In the genomic region with DNA sequence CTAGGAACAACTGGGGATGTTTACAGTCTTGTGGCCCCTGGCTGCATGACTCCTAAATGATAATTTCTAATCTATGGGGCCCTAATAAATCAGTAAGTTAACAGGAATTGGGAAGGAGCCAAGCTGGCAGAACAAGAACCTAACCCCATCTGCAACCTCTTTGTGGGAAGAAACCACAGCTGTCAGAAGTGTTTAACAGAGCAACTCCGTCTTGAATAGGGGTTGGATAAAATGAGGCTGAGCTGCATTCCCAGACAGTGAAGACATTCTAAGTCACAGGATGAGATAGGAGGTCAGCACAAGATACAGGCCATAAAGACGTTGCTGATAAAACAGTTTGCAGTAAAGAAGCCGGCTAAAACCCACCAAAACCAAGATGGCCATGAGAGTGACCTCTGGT, we compare ENCODE assay signal across 8 cellular contexts. TPM values are rescaled to one million over a fixed set of nuclear protein-coding genes. Genes with fewer than 3 reads are reported as not detected.
DNase-seq lines count a peak whose midpoint lies in the region; TF ChIP-seq lines count a peak whose summit lies in the region.
"Not testable (repeated sequence)": the region's sequence is repeated elsewhere in the genome, so short reads cannot be mapped to it uniquely, and the experiment has no call there.

No MANE protein-coding gene starts in this region.

- H4K5ac ChIP-seq in mesendoderm (ENCODE audit: low read length), result not testable (repeated sequence)

- not testable (repeated sequence) for H3K9me3 ChIP-seq in endodermal cell (ENCODE audit: control insufficient read depth, low read length)

- peaks cover 26% of the 10 kb centered on the region for H3K9me3 Mint-ChIP-seq in endodermal cell

- H3K36me3 Mint-ChIP-seq in endodermal cell (ENCODE audit: low read depth), result peaks cover 23% of the 10 kb centered on the region

- not testable (repeated sequence) for TF ChIP-seq CTCF in AG04449 (IDR thresholded peaks at IDR 0.05; ENCODE audit: insufficient read depth, low read length, missing control alignments); endodermal cell (conservative IDR thresholded peaks at IDR 0.05); fibroblast of villous mesenchyme (IDR thresholded peaks at IDR 0.05; ENCODE audit: insufficient read depth, low read depth, low read length); retinal pigment epithelial cell (conservative IDR thresholded peaks at IDR 0.05; ENCODE audit: low read depth, low read length)

- not testable (repeated sequence) for H3K4me3 ChIP-seq in AG04449 (ENCODE audit: low read depth, low read length); fibroblast of villous mesenchyme (ENCODE audit: low read depth, low read length); mesendoderm (ENCODE audit: low read length); retinal pigment epithelial cell (ENCODE audit: low read length)
- H3K4me3 ChIP-seq in endodermal cell (ENCODE audit: low read length), result peak overlapping the region; percentile 56

- H3K36me3 ChIP-seq in endodermal cell (ENCODE audit: control insufficient read depth, insufficient read depth, low read length); mesendoderm (ENCODE audit: control insufficient read depth, insufficient read depth, low read length): not testable (repeated sequence)

- H4K8ac ChIP-seq in mesendoderm (ENCODE audit: low read depth, low read length), result not testable (repeated sequence)

- H2BK120ac ChIP-seq in mesendoderm (ENCODE audit: low read depth, low read length), result not testable (repeated sequence)

- not testable (repeated sequence) for H3K4me1 Mint-ChIP-seq in endodermal cell

- peak overlapping the region; percentile 72 for H3K27ac ChIP-seq in endodermal cell (ENCODE audit: low read depth, low read length)
- not testable (repeated sequence) for H3K27ac ChIP-seq in mesendoderm (ENCODE audit: low read depth, low read length)

- WGBS in endodermal cell (ENCODE audit: insufficient coverage in 1 of 2, insufficient read length in 1 of 2), 2 experiments, result 65 to 78% methylated on average over 3 of the region's 3 CpGs
- WGBS in mesendoderm (ENCODE audit: extremely low coverage, insufficient coverage, low lambda C conversion rate), result no CpG with 5 or more reads among the region's 3 CpGs

- H3K79me2 ChIP-seq in mesendoderm (ENCODE audit: control insufficient read depth, insufficient read depth, low read length), result peaks cover 25% of the 10 kb centered on the region

- H3K56ac ChIP-seq in mesendoderm (ENCODE audit: low read length), result not testable (repeated sequence)

- not testable (repeated sequence) for H3K4ac ChIP-seq in mesendoderm (ENCODE audit: low read depth, low read length)

- not testable (repeated sequence) for H3K23ac ChIP-seq in mesendoderm (ENCODE audit: low read length)

- not testable (repeated sequence) for H2BK5ac ChIP-seq in mesendoderm (ENCODE audit: low read length)

- CTCF ChIA-PET in AG04449 (lab: Yijun Ruan, JAX), result interaction anchor here (0.9 to 1.5 kb wide), 2 partner anchors 10 to 12 kb away, joined by 4 to 5 read pairs; no protein-coding TSS in a partner anchor

- not testable (repeated sequence) for H3K27me3 ChIP-seq in endodermal cell (ENCODE audit: control insufficient read depth, insufficient read depth, low read length, poor library complexity, severe bottlenecking); mesendoderm (ENCODE audit: insufficient read depth, low read length, poor library complexity)

- H3K4me1 ChIP-seq in endodermal cell (ENCODE audit: control insufficient read depth, insufficient read depth, low read length); mesendoderm (ENCODE audit: control insufficient read depth, low read depth, low read length): not testable (repeated sequence)

- not testable (repeated sequence) for H2BK15ac ChIP-seq in mesendoderm (replicated peaks; ENCODE audit: low read depth)

- H2AK5ac ChIP-seq in mesendoderm (ENCODE audit: low read length), result not testable (repeated sequence)

- not testable (repeated sequence) for H3K4me2 ChIP-seq in mesendoderm (ENCODE audit: low read length)

- H3K9ac ChIP-seq in endodermal cell (ENCODE audit: extremely low read depth, low read length, poor library complexity, severe bottlenecking), result peak overlapping the region; percentile 73
- not testable (repeated sequence) for H3K9ac ChIP-seq in mesendoderm (ENCODE audit: low read length)

- POLR2A ChIA-PET in AG04449 (lab: Yijun Ruan, JAX), result not testable (repeated sequence)

- not testable (repeated sequence) for H3K4me3 Mint-ChIP-seq in endodermal cell

- not testable (repeated sequence) for H3K27ac Mint-ChIP-seq in endodermal cell

- H3K27me3 Mint-ChIP-seq in endodermal cell (ENCODE audit: insufficient read depth), result not testable (repeated sequence)

- not testable (repeated sequence) for H3K18ac ChIP-seq in mesendoderm (ENCODE audit: low read length)

- not testable (repeated sequence) for H3K79me1 ChIP-seq in mesendoderm (ENCODE audit: low read length)

- peak; percentile 33 for DNase-seq in AG04449 (ENCODE audit: low read depth, low spot score)
- DNase-seq in EH (ENCODE audit: low read depth), result peak; percentile 73
- DNase-seq in HPDE6-E6E7 (ENCODE audit: extremely low spot score), result peak; percentile 13
- peak; percentile 94 for DNase-seq in amniotic epithelial cell (ENCODE audit: low read depth)
- not testable (repeated sequence) for DNase-seq in endodermal cell
- DNase-seq in fibroblast of villous mesenchyme (ENCODE audit: low read depth), result peak; percentile 92
- DNase-seq in mesendoderm, result peak; percentile 74
- DNase-seq in retinal pigment epithelial cell (ENCODE audit: low read depth), result peak; percentile 43

RNA-seq across cellular contexts. Expression of a gene that starts 1.9 kb away (rescaled TPM):
- total RNA-seq in endodermal cell (10 to 100 TPM; 54.7 to 63.0 TPM), fibroblast of villous mesenchyme (7.8 and 9.3 TPM in 2 replicates)
- polyA plus RNA-seq in endodermal cell (2013, experiment 1 of 2), result 25.6 TPM
- polyA plus RNA-seq in endodermal cell (2013, experiment 2 of 2), result 25.0 TPM
- polyA plus RNA-seq in mesendoderm (2013, experiment 1 of 2), result 29.5 TPM
- 27.1 TPM for polyA plus RNA-seq in mesendoderm (2013, experiment 2 of 2)

RNA-seq across cellular contexts. Expression of a gene that starts 25.7 kb away (rescaled TPM):
- total RNA-seq in endodermal cell (10 to 100 TPM; 16.5 to 30.9 TPM), fibroblast of villous mesenchyme (12.2 and 19.4 TPM in 2 replicates)
- 12.0 TPM for polyA plus RNA-seq in endodermal cell (2013, experiment 1 of 2)
- polyA plus RNA-seq in endodermal cell (2013, experiment 2 of 2), result 11.3 TPM
- polyA plus RNA-seq in mesendoderm (2013, experiment 1 of 2), result 5.0 TPM
- polyA plus RNA-seq in mesendoderm (2013, experiment 2 of 2), result 4.9 TPM

RNA-seq across cellular contexts. Expression of a gene that starts 41.0 kb away (rescaled TPM):
- 10 to 100 TPM; 64.1 to 98.1 TPM for total RNA-seq in endodermal cell
- 24.8 TPM for polyA plus RNA-seq in endodermal cell (2013, experiment 1 of 2)
- 24.7 TPM for polyA plus RNA-seq in endodermal cell (2013, experiment 2 of 2)
- total RNA-seq in fibroblast of villous mesenchyme, result 22.2 and 29.8 TPM in 2 replicates
- polyA plus RNA-seq in mesendoderm (2013, experiment 1 of 2), result 15.6 TPM
- 15.9 TPM for polyA plus RNA-seq in mesendoderm (2013, experiment 2 of 2)

RNA-seq across cellular contexts. Expression of a gene that starts 44.5 kb away (rescaled TPM):
- total RNA-seq in endodermal cell, result 10 to 100 TPM; 21.5 to 29.6 TPM
- polyA plus RNA-seq in endodermal cell (2013, experiment 1 of 2), result 13.4 TPM
- 10.1 TPM for polyA plus RNA-seq in endodermal cell (2013, experiment 2 of 2)
- total RNA-seq in fibroblast of villous mesenchyme, result 3.5 and 5.2 TPM in 2 replicates
- 4.5 TPM for polyA plus RNA-seq in mesendoderm (2013, experiment 1 of 2)
- polyA plus RNA-seq in mesendoderm (2013, experiment 2 of 2), result 4.9 TPM

RNA-seq across cellular contexts. Expression of a gene that starts 56.8 kb away (rescaled TPM):
- total RNA-seq in endodermal cell (10 to 100 TPM; 10.4 to 11.0 TPM), fibroblast of villous mesenchyme (4.8 and 5.2 TPM in 2 replicates)
- 12.0 TPM for polyA plus RNA-seq in endodermal cell (2013, experiment 1 of 2)
- polyA plus RNA-seq in endodermal cell (2013, experiment 2 of 2), result 9.8 TPM
- 7.7 TPM for polyA plus RNA-seq in mesendoderm (2013, experiment 1 of 2)
- polyA plus RNA-seq in mesendoderm (2013, experiment 2 of 2), result 7.7 TPM
